1 cellular context compared by ENCODE assay signal in the genomic region with DNA sequence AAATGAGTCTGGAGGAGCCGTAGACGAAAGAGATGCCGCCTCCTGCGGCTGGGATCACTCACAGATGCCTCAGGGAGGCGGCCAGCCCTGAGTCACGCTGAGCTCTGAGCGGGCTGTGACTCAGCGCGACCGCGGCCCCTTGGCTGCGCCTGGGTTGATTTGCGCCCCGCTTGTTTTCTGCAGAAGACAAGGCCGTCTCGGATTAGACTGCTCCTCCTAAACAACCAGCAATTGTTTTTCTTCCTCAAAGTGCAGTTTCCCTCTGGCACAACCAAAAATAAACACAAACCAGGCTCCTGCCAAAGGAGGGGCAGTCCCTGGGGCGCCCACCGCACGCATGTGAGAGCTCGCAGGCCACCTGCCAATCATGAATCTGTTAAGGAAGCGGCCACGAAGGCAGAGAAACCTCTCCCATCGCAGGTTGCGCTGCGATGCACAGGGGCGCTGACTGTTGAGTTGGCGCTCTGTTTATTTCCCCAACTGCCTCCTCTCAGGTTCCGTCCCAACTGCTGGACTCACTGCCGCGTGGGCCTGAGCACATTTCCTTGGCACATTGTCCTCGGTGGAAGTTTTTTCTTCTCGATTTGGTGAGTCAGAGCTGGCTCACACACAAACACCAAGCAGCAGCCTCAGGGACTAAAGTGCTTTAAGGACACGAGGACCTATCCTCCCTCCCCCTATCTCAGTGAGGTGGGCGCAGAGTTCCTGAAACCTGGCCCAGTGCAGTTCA.
TF ChIP-seq lines count a peak whose summit lies in the region.

No MANE protein-coding gene starts in this region.

TF ChIP-seq in K562, 482 proteins besides CTCF, POLR2A, EP300 and RAD21 (continued from another document and continues in another):
- TF ChIP-seq, protein P1, sequence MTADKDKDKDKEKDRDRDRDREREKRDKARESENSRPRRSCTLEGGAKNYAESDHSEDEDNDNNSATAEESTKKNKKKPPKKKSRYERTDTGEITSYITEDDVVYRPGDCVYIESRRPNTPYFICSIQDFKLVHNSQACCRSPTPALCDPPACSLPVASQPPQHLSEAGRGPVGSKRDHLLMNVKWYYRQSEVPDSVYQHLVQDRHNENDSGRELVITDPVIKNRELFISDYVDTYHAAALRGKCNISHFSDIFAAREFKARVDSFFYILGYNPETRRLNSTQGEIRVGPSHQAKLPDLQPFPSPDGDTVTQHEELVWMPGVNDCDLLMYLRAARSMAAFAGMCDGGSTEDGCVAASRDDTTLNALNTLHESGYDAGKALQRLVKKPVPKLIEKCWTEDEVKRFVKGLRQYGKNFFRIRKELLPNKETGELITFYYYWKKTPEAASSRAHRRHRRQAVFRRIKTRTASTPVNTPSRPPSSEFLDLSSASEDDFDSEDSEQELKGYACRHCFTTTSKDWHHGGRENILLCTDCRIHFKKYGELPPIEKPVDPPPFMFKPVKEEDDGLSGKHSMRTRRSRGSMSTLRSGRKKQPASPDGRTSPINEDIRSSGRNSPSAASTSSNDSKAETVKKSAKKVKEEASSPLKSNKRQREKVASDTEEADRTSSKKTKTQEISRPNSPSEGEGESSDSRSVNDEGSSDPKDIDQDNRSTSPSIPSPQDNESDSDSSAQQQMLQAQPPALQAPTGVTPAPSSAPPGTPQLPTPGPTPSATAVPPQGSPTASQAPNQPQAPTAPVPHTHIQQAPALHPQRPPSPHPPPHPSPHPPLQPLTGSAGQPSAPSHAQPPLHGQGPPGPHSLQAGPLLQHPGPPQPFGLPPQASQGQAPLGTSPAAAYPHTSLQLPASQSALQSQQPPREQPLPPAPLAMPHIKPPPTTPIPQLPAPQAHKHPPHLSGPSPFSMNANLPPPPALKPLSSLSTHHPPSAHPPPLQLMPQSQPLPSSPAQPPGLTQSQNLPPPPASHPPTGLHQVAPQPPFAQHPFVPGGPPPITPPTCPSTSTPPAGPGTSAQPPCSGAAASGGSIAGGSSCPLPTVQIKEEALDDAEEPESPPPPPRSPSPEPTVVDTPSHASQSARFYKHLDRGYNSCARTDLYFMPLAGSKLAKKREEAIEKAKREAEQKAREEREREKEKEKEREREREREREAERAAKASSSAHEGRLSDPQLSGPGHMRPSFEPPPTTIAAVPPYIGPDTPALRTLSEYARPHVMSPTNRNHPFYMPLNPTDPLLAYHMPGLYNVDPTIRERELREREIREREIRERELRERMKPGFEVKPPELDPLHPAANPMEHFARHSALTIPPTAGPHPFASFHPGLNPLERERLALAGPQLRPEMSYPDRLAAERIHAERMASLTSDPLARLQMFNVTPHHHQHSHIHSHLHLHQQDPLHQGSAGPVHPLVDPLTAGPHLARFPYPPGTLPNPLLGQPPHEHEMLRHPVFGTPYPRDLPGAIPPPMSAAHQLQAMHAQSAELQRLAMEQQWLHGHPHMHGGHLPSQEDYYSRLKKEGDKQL (CRISPR knock-in tag; IDR thresholded peaks at IDR 0.05; ENCODE audit: borderline replicate concordance): no peak
- peak; percentile 95 for TF ChIP-seq JUN (IDR thresholded peaks at IDR 0.05; ENCODE audit: borderline replicate concordance, low read depth, low read length)
- peak; percentile 14; the same call in 1 of the 2 replicates for TF ChIP-seq JUN (CRISPR knock-in tag; IDR thresholded peaks at IDR 0.05; ENCODE audit: borderline replicate concordance)
- TF ChIP-seq POLR3A (IDR thresholded peaks at IDR 0.05; ENCODE audit: borderline replicate concordance, extremely low read depth, insufficient read depth, insufficient read length): no peak
- TF ChIP-seq, protein P2, sequence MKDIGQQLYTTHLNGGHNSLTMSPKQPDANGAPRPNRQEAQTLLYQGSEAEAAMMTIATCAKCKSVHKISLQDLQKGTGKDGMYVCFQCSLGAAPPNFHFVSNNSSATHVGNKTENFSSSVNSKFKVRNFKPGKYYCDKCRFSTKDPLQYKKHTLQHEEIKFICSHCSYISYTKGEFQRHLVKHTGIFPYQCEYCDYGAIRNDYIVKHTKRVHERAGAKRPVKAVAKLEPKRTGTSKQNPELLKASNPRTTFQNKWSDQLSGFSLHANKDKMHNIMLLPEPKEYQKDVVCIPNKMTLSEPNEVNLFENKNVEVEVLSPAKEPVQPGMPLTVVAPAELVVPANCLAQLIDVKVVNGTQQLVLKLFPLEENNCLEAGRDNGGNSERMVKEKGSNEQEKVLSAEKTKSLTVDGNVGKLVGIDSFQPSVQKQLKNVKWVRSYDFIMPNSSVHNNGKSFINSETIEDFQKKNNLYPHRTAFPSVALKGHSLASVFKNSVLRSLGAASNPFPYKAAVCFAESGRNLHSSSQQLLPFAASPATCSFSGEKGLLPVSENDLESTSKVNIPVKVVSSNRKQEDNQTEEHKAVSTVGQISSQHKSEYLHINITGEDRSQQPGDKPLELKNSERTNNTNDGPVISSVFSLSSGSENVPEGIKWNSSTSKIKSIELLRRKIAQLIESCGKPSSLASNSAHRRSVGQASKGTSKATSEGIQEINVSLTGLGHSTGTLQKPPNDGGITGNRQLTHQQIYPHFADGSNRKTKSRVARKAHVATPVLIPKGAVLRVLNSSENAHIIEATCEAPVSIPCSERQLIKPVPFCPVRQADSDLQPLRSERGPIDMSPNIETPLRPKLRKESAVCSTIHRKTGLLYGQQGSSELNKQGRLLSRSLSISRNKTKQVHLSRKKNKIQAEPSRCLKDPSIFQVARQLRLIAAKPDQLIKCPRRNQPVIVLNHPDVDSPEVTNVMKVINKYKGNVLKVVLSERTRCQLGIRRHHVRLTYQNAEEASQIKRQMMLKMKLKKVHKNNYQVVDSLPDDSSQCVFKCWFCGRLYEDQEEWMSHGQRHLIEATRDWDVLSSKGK (CRISPR knock-in tag; IDR thresholded peaks at IDR 0.05): no peak
- TF ChIP-seq, protein P3, sequence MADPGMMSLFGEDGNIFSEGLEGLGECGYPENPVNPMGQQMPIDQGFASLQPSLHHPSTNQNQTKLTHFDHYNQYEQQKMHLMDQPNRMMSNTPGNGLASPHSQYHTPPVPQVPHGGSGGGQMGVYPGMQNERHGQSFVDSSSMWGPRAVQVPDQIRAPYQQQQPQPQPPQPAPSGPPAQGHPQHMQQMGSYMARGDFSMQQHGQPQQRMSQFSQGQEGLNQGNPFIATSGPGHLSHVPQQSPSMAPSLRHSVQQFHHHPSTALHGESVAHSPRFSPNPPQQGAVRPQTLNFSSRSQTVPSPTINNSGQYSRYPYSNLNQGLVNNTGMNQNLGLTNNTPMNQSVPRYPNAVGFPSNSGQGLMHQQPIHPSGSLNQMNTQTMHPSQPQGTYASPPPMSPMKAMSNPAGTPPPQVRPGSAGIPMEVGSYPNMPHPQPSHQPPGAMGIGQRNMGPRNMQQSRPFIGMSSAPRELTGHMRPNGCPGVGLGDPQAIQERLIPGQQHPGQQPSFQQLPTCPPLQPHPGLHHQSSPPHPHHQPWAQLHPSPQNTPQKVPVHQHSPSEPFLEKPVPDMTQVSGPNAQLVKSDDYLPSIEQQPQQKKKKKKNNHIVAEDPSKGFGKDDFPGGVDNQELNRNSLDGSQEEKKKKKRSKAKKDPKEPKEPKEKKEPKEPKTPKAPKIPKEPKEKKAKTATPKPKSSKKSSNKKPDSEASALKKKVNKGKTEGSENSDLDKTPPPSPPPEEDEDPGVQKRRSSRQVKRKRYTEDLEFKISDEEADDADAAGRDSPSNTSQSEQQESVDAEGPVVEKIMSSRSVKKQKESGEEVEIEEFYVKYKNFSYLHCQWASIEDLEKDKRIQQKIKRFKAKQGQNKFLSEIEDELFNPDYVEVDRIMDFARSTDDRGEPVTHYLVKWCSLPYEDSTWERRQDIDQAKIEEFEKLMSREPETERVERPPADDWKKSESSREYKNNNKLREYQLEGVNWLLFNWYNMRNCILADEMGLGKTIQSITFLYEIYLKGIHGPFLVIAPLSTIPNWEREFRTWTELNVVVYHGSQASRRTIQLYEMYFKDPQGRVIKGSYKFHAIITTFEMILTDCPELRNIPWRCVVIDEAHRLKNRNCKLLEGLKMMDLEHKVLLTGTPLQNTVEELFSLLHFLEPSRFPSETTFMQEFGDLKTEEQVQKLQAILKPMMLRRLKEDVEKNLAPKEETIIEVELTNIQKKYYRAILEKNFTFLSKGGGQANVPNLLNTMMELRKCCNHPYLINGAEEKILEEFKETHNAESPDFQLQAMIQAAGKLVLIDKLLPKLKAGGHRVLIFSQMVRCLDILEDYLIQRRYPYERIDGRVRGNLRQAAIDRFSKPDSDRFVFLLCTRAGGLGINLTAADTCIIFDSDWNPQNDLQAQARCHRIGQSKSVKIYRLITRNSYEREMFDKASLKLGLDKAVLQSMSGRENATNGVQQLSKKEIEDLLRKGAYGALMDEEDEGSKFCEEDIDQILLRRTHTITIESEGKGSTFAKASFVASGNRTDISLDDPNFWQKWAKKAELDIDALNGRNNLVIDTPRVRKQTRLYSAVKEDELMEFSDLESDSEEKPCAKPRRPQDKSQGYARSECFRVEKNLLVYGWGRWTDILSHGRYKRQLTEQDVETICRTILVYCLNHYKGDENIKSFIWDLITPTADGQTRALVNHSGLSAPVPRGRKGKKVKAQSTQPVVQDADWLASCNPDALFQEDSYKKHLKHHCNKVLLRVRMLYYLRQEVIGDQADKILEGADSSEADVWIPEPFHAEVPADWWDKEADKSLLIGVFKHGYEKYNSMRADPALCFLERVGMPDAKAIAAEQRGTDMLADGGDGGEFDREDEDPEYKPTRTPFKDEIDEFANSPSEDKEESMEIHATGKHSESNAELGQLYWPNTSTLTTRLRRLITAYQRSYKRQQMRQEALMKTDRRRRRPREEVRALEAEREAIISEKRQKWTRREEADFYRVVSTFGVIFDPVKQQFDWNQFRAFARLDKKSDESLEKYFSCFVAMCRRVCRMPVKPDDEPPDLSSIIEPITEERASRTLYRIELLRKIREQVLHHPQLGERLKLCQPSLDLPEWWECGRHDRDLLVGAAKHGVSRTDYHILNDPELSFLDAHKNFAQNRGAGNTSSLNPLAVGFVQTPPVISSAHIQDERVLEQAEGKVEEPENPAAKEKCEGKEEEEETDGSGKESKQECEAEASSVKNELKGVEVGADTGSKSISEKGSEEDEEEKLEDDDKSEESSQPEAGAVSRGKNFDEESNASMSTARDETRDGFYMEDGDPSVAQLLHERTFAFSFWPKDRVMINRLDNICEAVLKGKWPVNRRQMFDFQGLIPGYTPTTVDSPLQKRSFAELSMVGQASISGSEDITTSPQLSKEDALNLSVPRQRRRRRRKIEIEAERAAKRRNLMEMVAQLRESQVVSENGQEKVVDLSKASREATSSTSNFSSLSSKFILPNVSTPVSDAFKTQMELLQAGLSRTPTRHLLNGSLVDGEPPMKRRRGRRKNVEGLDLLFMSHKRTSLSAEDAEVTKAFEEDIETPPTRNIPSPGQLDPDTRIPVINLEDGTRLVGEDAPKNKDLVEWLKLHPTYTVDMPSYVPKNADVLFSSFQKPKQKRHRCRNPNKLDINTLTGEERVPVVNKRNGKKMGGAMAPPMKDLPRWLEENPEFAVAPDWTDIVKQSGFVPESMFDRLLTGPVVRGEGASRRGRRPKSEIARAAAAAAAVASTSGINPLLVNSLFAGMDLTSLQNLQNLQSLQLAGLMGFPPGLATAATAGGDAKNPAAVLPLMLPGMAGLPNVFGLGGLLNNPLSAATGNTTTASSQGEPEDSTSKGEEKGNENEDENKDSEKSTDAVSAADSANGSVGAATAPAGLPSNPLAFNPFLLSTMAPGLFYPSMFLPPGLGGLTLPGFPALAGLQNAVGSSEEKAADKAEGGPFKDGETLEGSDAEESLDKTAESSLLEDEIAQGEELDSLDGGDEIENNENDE (IDR thresholded peaks at IDR 0.05; ENCODE audit: low read depth, low read length): no peak
- TF ChIP-seq, protein P4, sequence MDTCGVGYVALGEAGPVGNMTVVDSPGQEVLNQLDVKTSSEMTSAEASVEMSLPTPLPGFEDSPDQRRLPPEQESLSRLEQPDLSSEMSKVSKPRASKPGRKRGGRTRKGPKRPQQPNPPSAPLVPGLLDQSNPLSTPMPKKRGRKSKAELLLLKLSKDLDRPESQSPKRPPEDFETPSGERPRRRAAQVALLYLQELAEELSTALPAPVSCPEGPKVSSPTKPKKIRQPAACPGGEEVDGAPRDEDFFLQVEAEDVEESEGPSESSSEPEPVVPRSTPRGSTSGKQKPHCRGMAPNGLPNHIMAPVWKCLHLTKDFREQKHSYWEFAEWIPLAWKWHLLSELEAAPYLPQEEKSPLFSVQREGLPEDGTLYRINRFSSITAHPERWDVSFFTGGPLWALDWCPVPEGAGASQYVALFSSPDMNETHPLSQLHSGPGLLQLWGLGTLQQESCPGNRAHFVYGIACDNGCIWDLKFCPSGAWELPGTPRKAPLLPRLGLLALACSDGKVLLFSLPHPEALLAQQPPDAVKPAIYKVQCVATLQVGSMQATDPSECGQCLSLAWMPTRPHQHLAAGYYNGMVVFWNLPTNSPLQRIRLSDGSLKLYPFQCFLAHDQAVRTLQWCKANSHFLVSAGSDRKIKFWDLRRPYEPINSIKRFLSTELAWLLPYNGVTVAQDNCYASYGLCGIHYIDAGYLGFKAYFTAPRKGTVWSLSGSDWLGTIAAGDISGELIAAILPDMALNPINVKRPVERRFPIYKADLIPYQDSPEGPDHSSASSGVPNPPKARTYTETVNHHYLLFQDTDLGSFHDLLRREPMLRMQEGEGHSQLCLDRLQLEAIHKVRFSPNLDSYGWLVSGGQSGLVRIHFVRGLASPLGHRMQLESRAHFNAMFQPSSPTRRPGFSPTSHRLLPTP (IDR thresholded peaks at IDR 0.05; ENCODE audit: borderline replicate concordance, extremely low read depth, insufficient read length): no peak
- TF ChIP-seq, protein P5, sequence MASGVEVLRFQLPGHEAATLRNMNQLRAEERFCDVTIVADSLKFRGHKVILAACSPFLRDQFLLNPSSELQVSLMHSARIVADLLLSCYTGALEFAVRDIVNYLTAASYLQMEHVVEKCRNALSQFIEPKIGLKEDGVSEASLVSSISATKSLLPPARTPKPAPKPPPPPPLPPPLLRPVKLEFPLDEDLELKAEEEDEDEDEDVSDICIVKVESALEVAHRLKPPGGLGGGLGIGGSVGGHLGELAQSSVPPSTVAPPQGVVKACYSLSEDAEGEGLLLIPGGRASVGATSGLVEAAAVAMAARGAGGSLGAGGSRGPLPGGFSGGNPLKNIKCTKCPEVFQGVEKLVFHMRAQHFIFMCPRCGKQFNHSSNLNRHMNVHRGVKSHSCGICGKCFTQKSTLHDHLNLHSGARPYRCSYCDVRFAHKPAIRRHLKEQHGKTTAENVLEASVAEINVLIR (CRISPR knock-in tag; IDR thresholded peaks at IDR 0.05): no peak
- TF ChIP-seq, protein P6, sequence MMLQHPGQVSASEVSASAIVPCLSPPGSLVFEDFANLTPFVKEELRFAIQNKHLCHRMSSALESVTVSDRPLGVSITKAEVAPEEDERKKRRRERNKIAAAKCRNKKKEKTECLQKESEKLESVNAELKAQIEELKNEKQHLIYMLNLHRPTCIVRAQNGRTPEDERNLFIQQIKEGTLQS (IDR thresholded peaks at IDR 0.05): no peak
- TF ChIP-seq, protein P6 (CRISPR knock-in tag; conservative IDR thresholded peaks at IDR 0.05): peak; percentile 74
- peak; percentile 98 for TF ChIP-seq CHD1 (IDR thresholded peaks at IDR 0.05; ENCODE audit: low read length)
- 0 out of 2 replicates have a peak, but pooled peaks have one; percentile 15 for TF ChIP-seq HEY1 (CRISPR knock-in tag; IDR thresholded peaks at IDR 0.05; ENCODE audit: borderline replicate concordance)
- TF ChIP-seq SMARCA5 (IDR thresholded peaks at IDR 0.05): no peak; the same call in 1 of the 2 replicates
- TF ChIP-seq RNF2 (IDR thresholded peaks at IDR 0.05): peak; percentile 87
- TF ChIP-seq ZNF253 (CRISPR knock-in tag; conservative IDR thresholded peaks at IDR 0.05): no peak
- peak; percentile 79; the same call in 1 of the 2 replicates for TF ChIP-seq KLF10 (CRISPR knock-in tag; IDR thresholded peaks at IDR 0.05)
